ENCODE assay signal across 2 cellular contexts in the genomic region with DNA sequence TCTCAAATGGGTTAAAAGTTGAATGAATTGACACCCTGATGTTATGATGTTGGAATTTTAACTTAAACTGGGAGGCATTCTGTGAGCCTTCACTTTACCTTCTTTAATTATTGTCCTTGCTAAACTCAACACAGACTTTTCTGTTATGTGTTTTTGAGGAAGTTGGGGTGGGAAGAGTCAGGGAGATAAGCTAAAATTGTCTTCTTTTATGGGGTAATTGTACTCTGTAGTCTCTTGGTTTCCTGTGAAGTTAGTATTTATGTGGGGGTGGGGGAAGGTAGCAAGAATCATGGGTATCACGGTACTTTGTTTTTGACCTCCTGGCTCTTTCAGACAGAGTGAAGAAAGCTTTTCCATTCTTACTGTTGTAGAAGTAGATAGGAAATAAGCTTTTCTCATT.
TF ChIP-seq lines count a peak whose summit lies in the region.

No MANE protein-coding gene starts in this region.

TF ChIP-seq in liver, 16 proteins besides CTCF, POLR2A, EP300 and RAD21:
- TF ChIP-seq NR2F2 (IDR thresholded peaks at IDR 0.05) (peak; percentile 28), FOXA1 (IDR thresholded peaks at IDR 0.05) (no peak), HNF4A (conservative IDR thresholded peaks at IDR 0.05) (no peak), EGR1 (IDR thresholded peaks at IDR 0.05; ENCODE audit: low read depth in 2 of 2) (no peak), GABPA (IDR thresholded peaks at IDR 0.05 in 1 of 2, conservative IDR thresholded peaks at IDR 0.05 in 1 of 2) (no peak), YY1 (IDR thresholded peaks at IDR 0.05) (no peak)
- TF ChIP-seq, protein P1, sequence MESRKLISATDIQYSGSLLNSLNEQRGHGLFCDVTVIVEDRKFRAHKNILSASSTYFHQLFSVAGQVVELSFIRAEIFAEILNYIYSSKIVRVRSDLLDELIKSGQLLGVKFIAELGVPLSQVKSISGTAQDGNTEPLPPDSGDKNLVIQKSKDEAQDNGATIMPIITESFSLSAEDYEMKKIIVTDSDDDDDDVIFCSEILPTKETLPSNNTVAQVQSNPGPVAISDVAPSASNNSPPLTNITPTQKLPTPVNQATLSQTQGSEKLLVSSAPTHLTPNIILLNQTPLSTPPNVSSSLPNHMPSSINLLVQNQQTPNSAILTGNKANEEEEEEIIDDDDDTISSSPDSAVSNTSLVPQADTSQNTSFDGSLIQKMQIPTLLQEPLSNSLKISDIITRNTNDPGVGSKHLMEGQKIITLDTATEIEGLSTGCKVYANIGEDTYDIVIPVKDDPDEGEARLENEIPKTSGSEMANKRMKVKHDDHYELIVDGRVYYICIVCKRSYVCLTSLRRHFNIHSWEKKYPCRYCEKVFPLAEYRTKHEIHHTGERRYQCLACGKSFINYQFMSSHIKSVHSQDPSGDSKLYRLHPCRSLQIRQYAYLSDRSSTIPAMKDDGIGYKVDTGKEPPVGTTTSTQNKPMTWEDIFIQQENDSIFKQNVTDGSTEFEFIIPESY (IDR thresholded peaks at IDR 0.05): no peak

TF ChIP-seq in HepG2, 621 proteins besides CTCF, POLR2A, EP300 and RAD21:
- no peak for TF ChIP-seq MYC (CRISPR knock-in tag; IDR thresholded peaks at IDR 0.05; ENCODE audit: borderline replicate concordance)
- TF ChIP-seq GPN1 (CRISPR knock-in tag; IDR thresholded peaks at IDR 0.05; ENCODE audit: borderline replicate concordance): no peak
- TF ChIP-seq RFXANK (CRISPR knock-in tag; IDR thresholded peaks at IDR 0.05): no peak
